Comparison of ENCODE assay signal across 21 cellular contexts in genomic region chr16:74901606-74902005, GRCh38.
"Had no signal": no experiment of that assay in that cellular context is flagged by ENCODE, and none has a peak within 500 bp of the region (broad histone marks: within the 10 kb centered on the region; RNA-seq: fewer than 3 reads in every experiment).

No MANE protein-coding gene starts in this region.

- H3K27ac ChIP-seq: dorsolateral prefrontal cortex, epithelial cell of prostate, esophagus muscularis mucosa, foreskin keratinocyte, ovary, suprapubic skin, thyroid gland, upper lobe of left lung, uterus had no signal

- H3K36me3 ChIP-seq: ovary, uterus had no signal

- FAIRE-seq: endometrium had no signal

- ATAC-seq: foreskin keratinocyte, left colon, mucosa of descending colon, natural killer cell, right cardiac atrium had no signal

- DNase-seq: cortex of kidney; dorsolateral prefrontal cortex; effector CD8-positive, alpha-beta T cell; foreskin keratinocyte; hippocampal formation; left colon; mammary epithelial cell; mucosa of descending colon; natural killer cell; ovary; right cardiac atrium; stimulated activated CD4-positive, alpha-beta T cell treated with anti-CD3 and anti-CD28 coated beads, Interleukin-2, amount 100 ng/mL, for 48 hours; stimulated activated naive CD4-positive, alpha-beta T cell treated with Interleukin-2 at 50 U/mL for 16 hours; thyroid gland; upper lobe of left lung; uterus had no signal

- H3K4me3 ChIP-seq: dorsolateral prefrontal cortex, esophagus muscularis mucosa, mucosa of descending colon, ovary, smooth muscle cell, suprapubic skin, thyroid gland, upper lobe of left lung, uterus had no signal

- H3K4me2 ChIP-seq: smooth muscle cell had no signal

- H3K27me3 ChIP-seq: dorsolateral prefrontal cortex, esophagus muscularis mucosa, foreskin keratinocyte, ovary, suprapubic skin, thyroid gland, upper lobe of left lung, uterus had no signal

- H3K4me1 ChIP-seq: foreskin keratinocyte, suprapubic skin, thyroid gland, upper lobe of left lung, uterus had no signal

- H3K9me3 ChIP-seq: esophagus muscularis mucosa, mucosa of descending colon, ovary, suprapubic skin, thyroid gland, upper lobe of left lung, uterus had no signal
